In the genomic region with DNA sequence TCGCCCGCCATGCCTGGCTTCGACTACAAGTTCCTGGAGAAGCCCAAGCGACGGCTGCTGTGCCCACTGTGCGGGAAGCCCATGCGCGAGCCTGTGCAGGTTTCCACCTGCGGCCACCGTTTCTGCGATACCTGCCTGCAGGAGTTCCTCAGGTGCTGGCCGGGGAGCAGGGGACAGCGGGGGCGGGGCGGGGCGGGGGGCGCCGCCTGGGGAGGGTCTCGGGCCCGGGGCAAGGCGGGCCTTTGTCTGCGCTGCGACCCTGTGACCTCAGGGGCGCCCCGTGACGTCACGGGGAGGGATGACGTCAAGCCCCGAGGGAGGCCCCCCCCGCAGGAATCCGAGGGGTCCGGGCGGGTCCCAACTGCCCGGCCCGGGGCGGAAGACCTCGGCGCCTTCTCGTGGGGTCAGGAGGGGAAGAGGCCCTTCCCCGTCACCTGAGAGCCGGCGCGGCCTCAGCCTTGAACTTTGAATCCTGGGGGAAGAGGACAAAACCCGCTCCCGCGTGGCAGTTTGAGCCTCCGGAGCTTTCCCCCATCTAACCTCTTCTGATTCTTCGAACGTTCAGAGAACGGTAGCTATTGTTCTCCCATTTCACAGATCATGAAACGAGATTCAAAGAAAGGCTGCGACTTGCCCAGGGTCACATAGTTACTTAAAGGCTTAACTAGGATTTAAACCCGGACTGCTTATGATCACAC, we compare ENCODE assay signal across 8 cellular contexts. TPM values are rescaled to one million over a fixed set of nuclear protein-coding genes. Genes with fewer than 3 reads are reported as not detected.
DNase-seq lines count a peak whose midpoint lies in the region; ATAC-seq and TF ChIP-seq lines count a peak whose summit lies in the region.

No MANE protein-coding gene starts in this region.

- H3K36me3 ChIP-seq in BJ (ENCODE audit: control insufficient read depth, insufficient read depth, low read length) (peaks cover 20% of the 10 kb centered on the region), ectodermal cell (ENCODE audit: control insufficient read depth, insufficient read depth, low read length) (peaks cover 17% of the 10 kb centered on the region)

- ATAC-seq in GM21423 (IDR thresholded peaks at IDR 0.05; ENCODE audit: unreplicated experiment) (peak; percentile 22), memory B cell (ENCODE audit: low read depth) (peak; percentile 47)
- peak; percentile 61 for ATAC-seq in stimulated activated effector memory CD8-positive, alpha-beta T cell treated with anti-CD3 and anti-CD28 coated beads, Interleukin-12 subunit alpha, Interleukin-12 subunit beta, amount 100 ng/mL, for 72 hours

- H3K27me3 Mint-ChIP-seq in memory B cell, result no peaks in the 10 kb centered on the region

- H3K9me3 ChIP-seq in ectodermal cell (ENCODE audit: control insufficient read depth, low read length), result no peaks in the 10 kb centered on the region

- TF ChIP-seq CTCF in BJ (IDR thresholded peaks at IDR 0.05; ENCODE audit: insufficient read depth, low read depth, low read length), result no peak

- peak overlapping the region; percentile 94 for H3K4me3 Mint-ChIP-seq in memory B cell
- peak overlapping the region; percentile 84 for H3K4me3 Mint-ChIP-seq in stimulated activated effector memory CD8-positive, alpha-beta T cell treated with anti-CD3 and anti-CD28 coated beads, Interleukin-12 subunit alpha, Interleukin-12 subunit beta, amount 100 ng/mL, for 72 hours

- H3K27me3 ChIP-seq in BJ (ENCODE audit: control insufficient read depth, insufficient read depth, low read length), result no peaks in the 10 kb centered on the region
- no peaks in the 10 kb centered on the region for H3K27me3 ChIP-seq in ectodermal cell (ENCODE audit: control insufficient read depth, insufficient read depth, low read length, poor library complexity, severe bottlenecking)

- H3K9me3 Mint-ChIP-seq in memory B cell, result no peaks in the 10 kb centered on the region
- H3K9me3 Mint-ChIP-seq in stimulated activated effector memory CD8-positive, alpha-beta T cell treated with anti-CD3 and anti-CD28 coated beads, Interleukin-12 subunit alpha, Interleukin-12 subunit beta, amount 100 ng/mL, for 72 hours, result no peaks in the 10 kb centered on the region

- peak overlapping the region; percentile 99 for H3K27ac Mint-ChIP-seq in memory B cell
- H3K27ac Mint-ChIP-seq in stimulated activated effector memory CD8-positive, alpha-beta T cell treated with anti-CD3 and anti-CD28 coated beads, Interleukin-12 subunit alpha, Interleukin-12 subunit beta, amount 100 ng/mL, for 72 hours, result peak overlapping the region; percentile 94

- POLR2A ChIA-PET in BJ (lab: Charles Lee), result no interaction called here

- CTCF ChIA-PET in BJ (lab: Yijun Ruan, JAX), result interaction anchor here (0.9 to 18.7 kb wide), 4 partner anchors 15 to 436 kb away, joined by 3 to 416 read pairs (median 49); partner anchors contain the start of genes MYO18A, NEK8 and TLCD1

- WGBS in ectodermal cell, 2 experiments, result 0% methylated on average over 53 of the region's 53 CpGs

- H3K36me3 Mint-ChIP-seq in memory B cell, result peaks cover 9% of the 10 kb centered on the region
- H3K36me3 Mint-ChIP-seq in stimulated activated effector memory CD8-positive, alpha-beta T cell treated with anti-CD3 and anti-CD28 coated beads, Interleukin-12 subunit alpha, Interleukin-12 subunit beta, amount 100 ng/mL, for 72 hours, result peaks cover 51% of the 10 kb centered on the region

- H3K4me3 ChIP-seq in BJ (ENCODE audit: low read depth, low read length) (peak overlapping the region; percentile 86), ectodermal cell (ENCODE audit: insufficient read depth, low read depth, low read length) (peak overlapping the region; percentile 60)

- peaks cover 27% of the 10 kb centered on the region for H3K4me1 ChIP-seq in ectodermal cell (ENCODE audit: control insufficient read depth, insufficient read depth, low read length)

- DNase-seq in BJ (ENCODE audit: low read depth), result no peak
- DNase-seq in LoVo (ENCODE audit: low spot score), result peak; percentile 47
- peak; percentile 60 to 64 for DNase-seq in activated CD4-positive, alpha-beta T cell treated with anti-CD3 and anti-CD28 coated beads, Interleukin-2, amount 50 U/mL, for 4 hours
- DNase-seq in memory B cell (ENCODE audit: low spot score in 2 of 2), result peak; percentile 70 to 73
- DNase-seq in stimulated activated effector memory CD8-positive, alpha-beta T cell treated with anti-CD3 and anti-CD28 coated beads, Interleukin-12 subunit alpha, Interleukin-12 subunit beta, amount 100 ng/mL, for 72 hours (ENCODE audit: low spot score in 2 of 2), result peak; percentile 46 to 84
- no peak for DNase-seq in dedifferentiated amniotic fluid mesenchymal stem cell (ENCODE audit: extremely low spot score)

- H3K4me1 Mint-ChIP-seq in memory B cell, result peaks cover 49% of the 10 kb centered on the region
- H3K4me1 Mint-ChIP-seq in stimulated activated effector memory CD8-positive, alpha-beta T cell treated with anti-CD3 and anti-CD28 coated beads, Interleukin-12 subunit alpha, Interleukin-12 subunit beta, amount 100 ng/mL, for 72 hours, result peaks cover 36% of the 10 kb centered on the region

- H3K27ac ChIP-seq in ectodermal cell (ENCODE audit: insufficient read depth, low read depth, low read length, poor library complexity, severe bottlenecking), result peak overlapping the region; percentile 100

RNA-seq across cellular contexts. Expression of gene TRAF4, which starts 0.4 kb away (rescaled TPM):
- 26.4 and 55.6 TPM in 2 replicates for polyA plus RNA-seq in BJ (2011; rRNA removed)
- 80.8 and 135 TPM in 2 replicates for polyA minus RNA-seq in BJ (2011; rRNA and poly(A)+ RNA removed)
- polyA plus RNA-seq in ectodermal cell (2013, experiment 1 of 4), result 97.8 TPM
- 108 TPM for polyA plus RNA-seq in ectodermal cell (2013, experiment 2 of 4)
- polyA plus RNA-seq in ectodermal cell (2013, experiment 3 of 4), result 84.9 TPM
- polyA plus RNA-seq in ectodermal cell (2013, experiment 4 of 4), result 92.4 TPM

RNA-seq across cellular contexts. Expression of gene NEK8, which starts 15.7 kb away (rescaled TPM):
- 3.8 and 5.3 TPM in 2 replicates for polyA plus RNA-seq in BJ (2011; rRNA removed)
- 3.4 and 6.9 TPM in 2 replicates for polyA minus RNA-seq in BJ (2011; rRNA and poly(A)+ RNA removed)
- polyA plus RNA-seq in ectodermal cell (2013, experiment 1 of 4), result 12.2 TPM
- 11.3 TPM for polyA plus RNA-seq in ectodermal cell (2013, experiment 2 of 4)
- 6.1 TPM for polyA plus RNA-seq in ectodermal cell (2013, experiment 3 of 4)
- 8.4 TPM for polyA plus RNA-seq in ectodermal cell (2013, experiment 4 of 4)

RNA-seq across cellular contexts. Expression of gene TLCD1, which starts 18.2 kb away (rescaled TPM):
- 9.4 and 9.8 TPM in 2 replicates for polyA plus RNA-seq in BJ (2011; rRNA removed)
- polyA minus RNA-seq in BJ (2011; rRNA and poly(A)+ RNA removed), result 4.2 and 5.6 TPM in 2 replicates
- 12.6 TPM for polyA plus RNA-seq in ectodermal cell (2013, experiment 1 of 4)
- polyA plus RNA-seq in ectodermal cell (2013, experiment 2 of 4), result 13.5 TPM
- 12.7 TPM for polyA plus RNA-seq in ectodermal cell (2013, experiment 3 of 4)
- polyA plus RNA-seq in ectodermal cell (2013, experiment 4 of 4), result 11.8 TPM

RNA-seq across cellular contexts. Expression of gene RPL23A, which starts 24.5 kb away (rescaled TPM):
- 486 and 1,227 TPM in 2 replicates for polyA plus RNA-seq in BJ (2011; rRNA removed)
- polyA minus RNA-seq in BJ (2011; rRNA and poly(A)+ RNA removed), result 443 and 501 TPM in 2 replicates
- polyA plus RNA-seq in ectodermal cell (2013, experiment 1 of 4), result 1,725 TPM
- 1,692 TPM for polyA plus RNA-seq in ectodermal cell (2013, experiment 2 of 4)
- 2,280 TPM for polyA plus RNA-seq in ectodermal cell (2013, experiment 3 of 4)
- 2,403 TPM for polyA plus RNA-seq in ectodermal cell (2013, experiment 4 of 4)

RNA-seq across cellular contexts. Expression of gene RAB34, which starts 26.6 kb away (rescaled TPM):
- 307 and 473 TPM in 2 replicates for polyA plus RNA-seq in BJ (2011; rRNA removed)
- polyA minus RNA-seq in BJ (2011; rRNA and poly(A)+ RNA removed), result 192 and 265 TPM in 2 replicates
- 98.2 TPM for polyA plus RNA-seq in ectodermal cell (2013, experiment 1 of 4)
- polyA plus RNA-seq in ectodermal cell (2013, experiment 2 of 4), result 95.9 TPM
- polyA plus RNA-seq in ectodermal cell (2013, experiment 3 of 4), result 94.5 TPM
- 94.6 TPM for polyA plus RNA-seq in ectodermal cell (2013, experiment 4 of 4)

Comparison
In these comparisons a context has a peak if more than half of its experiments do, and no peak if none do; other contexts are left out.
1. DNase-seq: peak in LoVo (single experiment), activated CD4-positive, alpha-beta T cell treated with anti-CD3 and anti-CD28 coated beads, Interleukin-2, amount 50 U/mL, for 4 hours (2 of 2), memory B cell (2 of 2) and stimulated activated effector memory CD8-positive, alpha-beta T cell treated with anti-CD3 and anti-CD28 coated beads, Interleukin-12 subunit alpha, Interleukin-12 subunit beta, amount 100 ng/mL, for 72 hours (2 of 2); none in BJ (single experiment) and dedifferentiated amniotic fluid mesenchymal stem cell (single experiment).
2. Peak in every context shown above with its lines, with median percentiles within 50 percentile points of each other: ATAC-seq.